In the genomic region with DNA sequence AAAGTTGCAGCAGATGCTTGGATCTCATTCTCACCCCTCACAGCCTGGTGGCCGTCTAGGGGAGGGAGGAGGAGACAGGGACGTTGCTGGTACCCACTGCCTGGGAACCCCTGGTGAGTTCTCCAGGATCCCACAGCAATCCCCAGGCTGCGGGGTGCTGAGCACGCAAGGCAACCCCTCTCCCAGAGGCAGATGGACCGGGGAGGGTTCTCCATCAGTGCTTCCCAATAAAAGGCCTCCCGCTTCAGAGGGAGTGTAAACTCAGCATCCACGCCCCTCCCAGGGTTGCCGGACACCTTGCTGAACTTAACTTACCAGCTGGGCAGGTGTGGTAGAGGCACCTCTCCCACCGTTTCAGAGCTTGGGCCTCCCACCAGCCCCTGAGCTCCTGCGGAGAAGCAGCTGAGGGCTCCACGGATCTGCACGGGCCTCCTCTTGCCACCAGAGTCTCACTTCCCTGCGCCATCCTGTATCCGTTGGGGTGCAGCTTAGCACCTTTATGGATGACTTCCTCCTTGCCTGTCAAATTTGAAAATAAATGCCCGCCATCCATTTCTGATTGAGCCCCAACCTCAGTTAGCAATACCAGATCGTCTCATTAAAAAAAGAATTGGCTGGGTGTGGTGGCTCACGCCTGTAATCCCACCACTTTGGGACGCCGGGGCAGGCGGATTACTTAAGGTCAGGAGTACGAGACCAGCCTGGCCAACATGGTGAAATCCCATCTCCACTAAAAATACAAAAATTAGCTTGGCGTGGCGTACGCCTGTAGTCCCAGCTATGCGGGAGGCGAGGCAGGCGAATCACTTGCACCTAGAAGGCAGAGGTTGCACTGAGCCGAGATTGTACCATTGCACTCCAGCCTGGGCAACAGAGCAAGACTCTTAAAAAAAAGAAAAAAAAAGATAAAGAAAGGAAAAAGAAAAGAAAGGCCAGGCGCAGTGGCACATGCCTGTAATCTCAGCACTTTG, we compare ENCODE assay signal across 33 cellular contexts. TPM values are rescaled to one million over a fixed set of nuclear protein-coding genes. Genes with fewer than 3 reads are reported as not detected.
DNase-seq lines count a peak whose midpoint lies in the region; ATAC-seq and TF ChIP-seq lines count a peak whose summit lies in the region.
"Had no signal": no experiment of that assay in that cellular context is flagged by ENCODE, and none has a peak within 500 bp of the region (broad histone marks: within the 10 kb centered on the region; RNA-seq: fewer than 3 reads in every experiment).

No MANE protein-coding gene starts in this region.

- peaks cover 28% of the 10 kb centered on the region for H3K4me1 ChIP-seq in CD4-positive, CD25-positive, alpha-beta regulatory T cell (ENCODE audit: control insufficient read depth, insufficient read depth, low read length, poor library complexity, severe bottlenecking)

- H3K27ac ChIP-seq in CD4-positive, CD25-positive, alpha-beta regulatory T cell (ENCODE audit: insufficient read depth, low read length, poor library complexity, severe bottlenecking), result no peak overlapping the region
- H3K27ac ChIP-seq: dorsolateral prefrontal cortex, epithelial cell of prostate, pancreas, right atrium auricular region, tibial artery had no signal

- intact Hi-C loops in left cardiac atrium (cut with DNase I), result no loop called here

- no peak overlapping the region for H3K4me3 ChIP-seq in CD4-positive, CD25-positive, alpha-beta regulatory T cell (ENCODE audit: low read depth, low read length)
- H3K4me3 ChIP-seq: dorsolateral prefrontal cortex, GM12878, K562, pancreas, right atrium auricular region, tibial artery had no signal

- TF ChIP-seq CTCF in nephron (IDR thresholded peaks at IDR 0.05; ENCODE audit: unreplicated experiment in 3 of 3), result no peak

- DNase-seq in activated CD4-positive, alpha-beta T cell treated with anti-CD3 and anti-CD28 coated beads, Interleukin-2, amount 10 ng/mL, durations not matched to agents 7 days and 5 days, result no peak
- no peak for DNase-seq in activated CD4-positive, alpha-beta T cell treated with anti-CD3 and anti-CD28 coated beads, Interleukin-2, amount 50 U/mL, for 1 hour
- DNase-seq in CD4-positive, CD25-positive, alpha-beta regulatory T cell, result no peak
- DNase-seq in effector memory CD8-positive, alpha-beta T cell, result no peak
- no peak for DNase-seq in left cardiac atrium
- DNase-seq: 8988T; activated B cell treated with CpG ODN at 0.5 μM for 24 hours; activated CD4-positive, alpha-beta T cell treated with anti-CD3 and anti-CD28 coated beads, Interleukin-2, amount 50 U/mL, for 48 hours; activated naive CD4-positive, alpha-beta T cell treated with anti-CD3 and anti-CD28 coated beads for 36 hours; activated T-cell treated with anti-CD3 and anti-CD28 coated beads, Interleukin-2, amount 50 U/mL, for 1 hour; AML-193; aorta; Calu3; caudate nucleus; NCI-H1105 treated with DMSO at 0.1 percent for 48 hours; NCI-H2029; NCI-H748 treated with DMSO at 0.1 percent for 48 hours; nephron progenitor cell; pancreas; T1000; tibial artery had no signal

- H3K36me3 ChIP-seq in CD4-positive, CD25-positive, alpha-beta regulatory T cell (ENCODE audit: control insufficient read depth, insufficient read depth, low read length), result no peaks in the 10 kb centered on the region
- H3K36me3 ChIP-seq: pancreas, right atrium auricular region, tibial artery had no signal

- peak overlapping the region; percentile 68 for H3K27ac Mint-ChIP-seq in activated CD4-positive, alpha-beta T cell treated with anti-CD3 and anti-CD28 coated beads, Interleukin-2, amount 10 ng/mL, durations not matched to agents 7 days and 5 days
- H3K27ac Mint-ChIP-seq in CD4-positive, CD25-positive, alpha-beta regulatory T cell, result peak overlapping the region; percentile 2 to 90 (median 80)
- H3K27ac Mint-ChIP-seq in effector memory CD8-positive, alpha-beta T cell, result peak overlapping the region; percentile 86 to 93
- peak overlapping the region in 2 of 3 experiments; percentile 54 to 94 for H3K27ac Mint-ChIP-seq in nephron
- H3K27ac Mint-ChIP-seq: activated B cell treated with CpG ODN at 0.5 μM for 24 hours; activated naive CD4-positive, alpha-beta T cell treated with anti-CD3 and anti-CD28 coated beads for 36 hours; mesothelial cell of epicardium; stimulated activated naive CD8-positive, alpha-beta T cell treated with anti-CD3 and anti-CD28 coated beads, Interleukin-15, Interleukin-2, amounts not matched to agents 100 ng/mL and 50 ng/mL, for 24 hours had no signal

- no peaks in the 10 kb centered on the region for H3K27me3 ChIP-seq in CD4-positive, CD25-positive, alpha-beta regulatory T cell (ENCODE audit: control insufficient read depth, insufficient read depth, low read length)
- H3K27me3 ChIP-seq: dorsolateral prefrontal cortex, pancreas, right atrium auricular region, tibial artery had no signal

- peaks cover 0 to 6% of the 10 kb centered on the region in 2 experiments for H3K9me3 ChIP-seq in CD4-positive, CD25-positive, alpha-beta regulatory T cell (ENCODE audit: control insufficient read depth in 2 of 2, low read length in 2 of 2)
- H3K9me3 ChIP-seq: pancreas, right atrium auricular region, tibial artery had no signal

- POLR2A ChIA-PET in activated CD4-positive, alpha-beta T cell treated with anti-CD3 and anti-CD28 coated beads, Interleukin-2, amount 10 ng/mL, durations not matched to agents 7 days and 5 days (lab: Charles Lee), result interaction anchor here (1.0 kb wide), 1 partner anchor 14 kb away, joined by 3 read pairs; no protein-coding TSS in a partner anchor

- no peaks in the 10 kb centered on the region for H3K27me3 Mint-ChIP-seq in activated CD4-positive, alpha-beta T cell treated with anti-CD3 and anti-CD28 coated beads, Interleukin-2, amount 10 ng/mL, durations not matched to agents 7 days and 5 days
- H3K27me3 Mint-ChIP-seq in CD4-positive, CD25-positive, alpha-beta regulatory T cell, result no peaks in the 10 kb centered on the region
- no peaks in the 10 kb centered on the region for H3K27me3 Mint-ChIP-seq in effector memory CD8-positive, alpha-beta T cell
- H3K27me3 Mint-ChIP-seq in nephron (ENCODE audit: low read depth), result no peaks in the 10 kb centered on the region
- H3K27me3 Mint-ChIP-seq: activated B cell treated with CpG ODN at 0.5 μM for 24 hours; stimulated activated naive CD8-positive, alpha-beta T cell treated with anti-CD3 and anti-CD28 coated beads, Interleukin-15, Interleukin-2, amounts not matched to agents 100 ng/mL and 50 ng/mL, for 24 hours had no signal

- no peak overlapping the region for H3K4me3 Mint-ChIP-seq in activated CD4-positive, alpha-beta T cell treated with anti-CD3 and anti-CD28 coated beads, Interleukin-2, amount 10 ng/mL, durations not matched to agents 7 days and 5 days
- peak overlapping the region in 1 of 4 donors; percentile 44 for H3K4me3 Mint-ChIP-seq in CD4-positive, CD25-positive, alpha-beta regulatory T cell
- peak overlapping the region; percentile 52 to 62 for H3K4me3 Mint-ChIP-seq in effector memory CD8-positive, alpha-beta T cell
- no peak overlapping the region for H3K4me3 Mint-ChIP-seq in nephron
- H3K4me3 Mint-ChIP-seq: activated B cell treated with CpG ODN at 0.5 μM for 24 hours; activated naive CD4-positive, alpha-beta T cell treated with anti-CD3 and anti-CD28 coated beads for 36 hours; mesothelial cell of epicardium; nephron progenitor cell; stimulated activated naive CD8-positive, alpha-beta T cell treated with anti-CD3 and anti-CD28 coated beads, Interleukin-15, Interleukin-2, amounts not matched to agents 100 ng/mL and 50 ng/mL, for 24 hours had no signal

- H3K9me3 Mint-ChIP-seq in activated CD4-positive, alpha-beta T cell treated with anti-CD3 and anti-CD28 coated beads, Interleukin-2, amount 10 ng/mL, durations not matched to agents 7 days and 5 days, result peaks cover 10% of the 10 kb centered on the region
- no peaks in the 10 kb centered on the region for H3K9me3 Mint-ChIP-seq in CD4-positive, CD25-positive, alpha-beta regulatory T cell
- H3K9me3 Mint-ChIP-seq in effector memory CD8-positive, alpha-beta T cell, result no peaks in the 10 kb centered on the region
- peaks cover 11% of the 10 kb centered on the region for H3K9me3 Mint-ChIP-seq in nephron

- CTCF ChIA-PET in activated CD4-positive, alpha-beta T cell treated with anti-CD3 and anti-CD28 coated beads, Interleukin-2, amount 10 ng/mL, durations not matched to agents 7 days and 5 days (lab: Charles Lee), result interaction anchor here (0.6 to 2.0 kb wide), 5 partner anchors 14 to 255 kb away, joined by 3 to 6 read pairs (median 5); no protein-coding TSS in a partner anchor

- no peak for ATAC-seq in CD4-positive, CD25-positive, alpha-beta regulatory T cell (ENCODE audit: low read depth in 2 of 2)
- ATAC-seq in effector memory CD8-positive, alpha-beta T cell (replicated peaks), result no peak
- no peak for ATAC-seq in left cardiac atrium
- ATAC-seq in HG03432 (IDR thresholded peaks at IDR 0.05; ENCODE audit: unreplicated experiment), result no peak
- no peak for ATAC-seq in GM19328 (IDR thresholded peaks at IDR 0.05; ENCODE audit: unreplicated experiment)
- ATAC-seq: GM12878, K562, left lobe of liver, Right ventricle myocardium inferior had no signal

- peaks cover 49% of the 10 kb centered on the region for H3K4me1 Mint-ChIP-seq in activated CD4-positive, alpha-beta T cell treated with anti-CD3 and anti-CD28 coated beads, Interleukin-2, amount 10 ng/mL, durations not matched to agents 7 days and 5 days
- H3K4me1 Mint-ChIP-seq in CD4-positive, CD25-positive, alpha-beta regulatory T cell, result peaks cover 21 to 41% (median 33%) of the 10 kb centered on the region in 4 donors
- peaks cover 31 to 37% of the 10 kb centered on the region in 2 donors for H3K4me1 Mint-ChIP-seq in effector memory CD8-positive, alpha-beta T cell (ENCODE audit: low read depth in 2 of 2)
- H3K4me1 Mint-ChIP-seq in nephron, result peaks cover 22% of the 10 kb centered on the region

- peaks cover 8% of the 10 kb centered on the region for H3K36me3 Mint-ChIP-seq in activated CD4-positive, alpha-beta T cell treated with anti-CD3 and anti-CD28 coated beads, Interleukin-2, amount 10 ng/mL, durations not matched to agents 7 days and 5 days (ENCODE audit: low read depth)
- no peaks in the 10 kb centered on the region for H3K36me3 Mint-ChIP-seq in CD4-positive, CD25-positive, alpha-beta regulatory T cell
- peaks cover 12% of the 10 kb centered on the region for H3K36me3 Mint-ChIP-seq in effector memory CD8-positive, alpha-beta T cell (ENCODE audit: insufficient read depth)
- peaks cover 6% of the 10 kb centered on the region for H3K36me3 Mint-ChIP-seq in nephron (ENCODE audit: low read depth)

RNA-seq across cellular contexts. Expression of a gene that starts 14.8 kb away (rescaled TPM):
- total RNA-seq in activated CD4-positive, alpha-beta T cell treated with anti-CD3 and anti-CD28 coated beads, Interleukin-2, amount 10 ng/mL, durations not matched to agents 7 days and 5 days, result 10 to 100 TPM; 50.1 to 50.2 TPM
- total RNA-seq in CD4-positive, CD25-positive, alpha-beta regulatory T cell, result 67.7 TPM
- polyA plus RNA-seq in CD4-positive, CD25-positive, alpha-beta regulatory T cell, result 10 to 100 TPM; 46.6 to 63.0 (median 52.0) TPM
- total RNA-seq in left cardiac atrium, result 10 to 100 TPM; 34.7 to 35.9 TPM

Comparison
In these comparisons a context has a peak if more than half of its experiments do, and no peak if none do; other contexts are left out.
1. H3K4me3 Mint-ChIP-seq: peak in effector memory CD8-positive, alpha-beta T cell (2 of 2); none in activated CD4-positive, alpha-beta T cell treated with anti-CD3 and anti-CD28 coated beads, Interleukin-2, amount 10 ng/mL, durations not matched to agents 7 days and 5 days (single experiment) and nephron (0 of 3).
2. Peak in every context shown above with its lines, with median percentiles within 50 percentile points of each other: H3K27ac Mint-ChIP-seq.